ENCODE assay signal across 24 cellular contexts in genomic region chr14:30985796-30986195, GRCh38. TPM values are rescaled to one million over a fixed set of nuclear protein-coding genes. Genes with fewer than 3 reads are reported as not detected.
DNase-seq lines count a peak whose midpoint lies in the region; ATAC-seq and TF ChIP-seq lines count a peak whose summit lies in the region.
"Had no signal": no experiment of that assay in that cellular context is flagged by ENCODE, and none has a peak within 500 bp of the region (broad histone marks: within the 10 kb centered on the region; RNA-seq: fewer than 3 reads in every experiment).

No MANE protein-coding gene starts in this region.

- no peaks in the 10 kb centered on the region for H3K9me3 Mint-ChIP-seq in activated T-cell treated with anti-CD3 and anti-CD28 coated beads, Interleukin-2, amount 50 U/mL, for 24 hours
- no peaks in the 10 kb centered on the region for H3K9me3 Mint-ChIP-seq in activated T-cell treated with anti-CD3 and anti-CD28 coated beads, Interleukin-2, amount 50 U/mL, for 4 hours
- H3K9me3 Mint-ChIP-seq in mesothelial cell of epicardium: no peaks in the 10 kb centered on the region
- H3K9me3 Mint-ChIP-seq: GM23338 had no signal

- H3K36me3 ChIP-seq in urinary bladder (ENCODE audit: insufficient read depth) (no peaks in the 10 kb centered on the region), trophoblast cell (ENCODE audit: control insufficient read depth in 1 of 2, insufficient read depth in 2 of 2, low read length in 2 of 2) (no peaks in the 10 kb centered on the region)

- peaks cover 29% of the 10 kb centered on the region for H3K4me1 Mint-ChIP-seq in activated T-cell treated with anti-CD3 and anti-CD28 coated beads, Interleukin-2, amount 50 U/mL, for 24 hours (ENCODE audit: low read depth)
- H3K4me1 Mint-ChIP-seq in activated T-cell treated with anti-CD3 and anti-CD28 coated beads, Interleukin-2, amount 50 U/mL, for 4 hours (ENCODE audit: low read depth): peaks cover 21% of the 10 kb centered on the region
- peaks cover 17% of the 10 kb centered on the region for H3K4me1 Mint-ChIP-seq in mesothelial cell of epicardium

- H2BK120ac ChIP-seq in trophoblast cell (ENCODE audit: insufficient read depth, low read length, poor library complexity): no peak overlapping the region

- no peak overlapping the region for H4K91ac ChIP-seq in trophoblast cell (ENCODE audit: low read depth, low read length)

- H3K4me2 ChIP-seq in trophoblast cell (ENCODE audit: low read length): no peak overlapping the region
- H3K4me2 ChIP-seq: GM23338, KMS-11 had no signal

- H3K4me1 ChIP-seq in urinary bladder (ENCODE audit: insufficient read depth): no peaks in the 10 kb centered on the region
- peaks cover 0 to 3% of the 10 kb centered on the region in 2 experiments for H3K4me1 ChIP-seq in trophoblast cell (ENCODE audit: control insufficient read depth in 1 of 2, insufficient read depth in 2 of 2, low read length in 2 of 2)

- no peak for ATAC-seq in activated T-cell treated with anti-CD3 and anti-CD28 coated beads, Interleukin-2, amount 50 U/mL, for 4 hours
- no peak for ATAC-seq in GM21381 (IDR thresholded peaks at IDR 0.05; ENCODE audit: unreplicated experiment)
- ATAC-seq: GM12878, GM23338, HCT116, HepG2 had no signal

- H3K27me3 ChIP-seq in trophoblast cell (ENCODE audit: insufficient read depth, low read length): no peaks in the 10 kb centered on the region

- H2BK5ac ChIP-seq in trophoblast cell (ENCODE audit: low read depth, low read length, poor library complexity): no peak overlapping the region

- no peaks in the 10 kb centered on the region for H3K9me3 ChIP-seq in trophoblast cell (ENCODE audit: insufficient read depth, low read depth, low read length)

- no peak overlapping the region for H2AFZ ChIP-seq in trophoblast cell (ENCODE audit: insufficient read depth, low read length, poor library complexity)
- H2AFZ ChIP-seq: GM23338 had no signal

- no peaks in the 10 kb centered on the region for H3K27me3 Mint-ChIP-seq in activated T-cell treated with anti-CD3 and anti-CD28 coated beads, Interleukin-2, amount 50 U/mL, for 24 hours
- H3K27me3 Mint-ChIP-seq in activated T-cell treated with anti-CD3 and anti-CD28 coated beads, Interleukin-2, amount 50 U/mL, for 4 hours (ENCODE audit: low read depth): no peaks in the 10 kb centered on the region
- no peaks in the 10 kb centered on the region for H3K27me3 Mint-ChIP-seq in mesothelial cell of epicardium (ENCODE audit: low read depth)

- H3K9ac ChIP-seq in trophoblast cell (ENCODE audit: low read length): no peak overlapping the region
- H3K9ac ChIP-seq: KMS-11 had no signal

- no peak overlapping the region for H3K23ac ChIP-seq in trophoblast cell (ENCODE audit: low read length)

- H3K79me2 ChIP-seq in trophoblast cell (ENCODE audit: control insufficient read depth, insufficient read depth, low read length, poor library complexity): peaks cover 3% of the 10 kb centered on the region

- no peak for DNase-seq in activated T-cell treated with anti-CD3 and anti-CD28 coated beads, Interleukin-2, amount 50 U/mL, for 24 hours
- DNase-seq in activated T-cell treated with anti-CD3 and anti-CD28 coated beads, Interleukin-2, amount 50 U/mL, for 4 hours: no peak
- DNase-seq in astrocyte of the hippocampus (ENCODE audit: low read depth, low spot score): peak; percentile 30
- DNase-seq in mesothelial cell of epicardium (ENCODE audit: low spot score in 2 of 2, unreplicated experiment in 2 of 2): no peak
- DNase-seq in DMS 273 treated with DMSO at 0.1 percent for 48 hours (lab: John Stamatoyannopoulos, UW): no peak
- DNase-seq in trophoblast cell: no peak
- DNase-seq: AML-193, DMS153, GF-D8, NCI-H1417 treated with DMSO at 0.1 percent for 48 hours, NCI-H187 treated with DMSO at 0.1 percent for 48 hours, NCI-H2227 treated with DMSO at 0.1 percent for 48 hours, NCI-H510A treated with DMSO at 0.1 percent for 48 hours, NCI-H774, Right ventricle myocardium superior had no signal

- H3K4me3 Mint-ChIP-seq in activated T-cell treated with anti-CD3 and anti-CD28 coated beads, Interleukin-2, amount 50 U/mL, for 24 hours: no peak overlapping the region
- H3K4me3 Mint-ChIP-seq in activated T-cell treated with anti-CD3 and anti-CD28 coated beads, Interleukin-2, amount 50 U/mL, for 4 hours: no peak overlapping the region
- H3K4me3 Mint-ChIP-seq in mesothelial cell of epicardium: no peak overlapping the region
- H3K4me3 Mint-ChIP-seq: GM23338 had no signal

- 92% methylated on average over 3 of the region's 3 CpGs for WGBS in urinary bladder
- no CpG with 5 or more reads among the region's 3 CpGs for WGBS in trophoblast cell (ENCODE audit: extremely low coverage, insufficient coverage, insufficient read length)

- no peak overlapping the region for H4K8ac ChIP-seq in trophoblast cell (ENCODE audit: low read depth, low read length)

- no peak overlapping the region for H3K14ac ChIP-seq in trophoblast cell (ENCODE audit: low read length)

- no peaks in the 10 kb centered on the region for H3K79me1 ChIP-seq in trophoblast cell (ENCODE audit: low read length)

- no peak overlapping the region for H3K4ac ChIP-seq in trophoblast cell (ENCODE audit: low read depth, low read length)

- no peak overlapping the region for H2BK12ac ChIP-seq in trophoblast cell (ENCODE audit: low read length)

- H3K4me3 ChIP-seq in urinary bladder (ENCODE audit: low read depth, low read length) (no peak overlapping the region), trophoblast cell (ENCODE audit: low read depth, low read length) (no peak overlapping the region)
- H3K4me3 ChIP-seq: GM12878, GM23338 had no signal

- H3K18ac ChIP-seq in trophoblast cell (ENCODE audit: low read length): no peak overlapping the region

- no peak overlapping the region for H4K12ac ChIP-seq in trophoblast cell (ENCODE audit: low read depth, low read length)

- peak overlapping the region; percentile 12 for H3K27ac Mint-ChIP-seq in activated T-cell treated with anti-CD3 and anti-CD28 coated beads, Interleukin-2, amount 50 U/mL, for 24 hours
- peak overlapping the region; percentile 31 for H3K27ac Mint-ChIP-seq in mesothelial cell of epicardium
- H3K27ac Mint-ChIP-seq: GM23338 had no signal

- peaks cover 10% of the 10 kb centered on the region for H3K36me3 Mint-ChIP-seq in activated T-cell treated with anti-CD3 and anti-CD28 coated beads, Interleukin-2, amount 50 U/mL, for 24 hours (ENCODE audit: low read depth)
- peaks cover 2% of the 10 kb centered on the region for H3K36me3 Mint-ChIP-seq in activated T-cell treated with anti-CD3 and anti-CD28 coated beads, Interleukin-2, amount 50 U/mL, for 4 hours (ENCODE audit: insufficient read depth)
- H3K36me3 Mint-ChIP-seq in mesothelial cell of epicardium: peaks cover 2% of the 10 kb centered on the region

- H3K27ac ChIP-seq in urinary bladder (ENCODE audit: low read depth) (peak overlapping the region; percentile 10), trophoblast cell (ENCODE audit: low read depth, low read length) (no peak overlapping the region)
- H3K27ac ChIP-seq: 22Rv1, C4-2B, KMS-11 had no signal

- TF ChIP-seq CTCF in mesothelial cell of epicardium (IDR thresholded peaks at IDR 0.05; ENCODE audit: unreplicated experiment): no peak

- no peak overlapping the region for H2AK5ac ChIP-seq in trophoblast cell (ENCODE audit: low read length)

RNA-seq across cellular contexts. Expression of gene AP4S1, which starts 39.7 kb away (rescaled TPM):
- 10 to 100 TPM; 11.5 to 12.8 (median 12.2) TPM for total RNA-seq in activated T-cell treated with anti-CD3 and anti-CD28 coated beads, Interleukin-2, amount 50 U/mL, for 4 hours
- total RNA-seq in mesothelial cell of epicardium (9.3 to 11.6 TPM (median 10.4 TPM) in 3 replicates), urinary bladder (19.6 TPM)
- polyA plus RNA-seq in urinary bladder: 7.2 TPM
- polyA plus RNA-seq in trophoblast cell (2013): 4.1 and 4.5 TPM in 2 replicates

RNA-seq across cellular contexts. Expression of gene STRN3, which starts 40.4 kb away (rescaled TPM):
- 10 to 100 TPM; 21.4 to 24.1 (median 23.3) TPM for total RNA-seq in activated T-cell treated with anti-CD3 and anti-CD28 coated beads, Interleukin-2, amount 50 U/mL, for 4 hours
- total RNA-seq in mesothelial cell of epicardium: 58.1 to 60.6 TPM (median 59.9 TPM) in 3 replicates
- total RNA-seq in urinary bladder: 127 TPM
- 25.4 TPM for polyA plus RNA-seq in urinary bladder
- 17.1 and 18.4 TPM in 2 replicates for polyA plus RNA-seq in trophoblast cell (2013)
